9 cellular contexts compared by ENCODE assay signal in genomic region chr2:79860233-79861058, GRCh38.
DNase-seq lines count a peak whose midpoint lies in the region; ATAC-seq and TF ChIP-seq lines count a peak whose summit lies in the region.
"Had no signal": no experiment of that assay in that cellular context is flagged by ENCODE, and none has a peak within 500 bp of the region (broad histone marks: within the 10 kb centered on the region; RNA-seq: fewer than 3 reads in every experiment).

No MANE protein-coding gene starts in this region.

- H3K36me3 ChIP-seq in RWPE2 (ENCODE audit: low read depth) (no peaks in the 10 kb centered on the region), kidney epithelial cell (ENCODE audit: control insufficient read depth, insufficient read depth, low read length) (no peaks in the 10 kb centered on the region)

- H3K4me3 ChIP-seq in RWPE2 (ENCODE audit: severe bottlenecking) (no peak overlapping the region), kidney epithelial cell (ENCODE audit: low read depth, low read length) (no peak overlapping the region)

- no peak overlapping the region for H3K27ac ChIP-seq in RWPE2 (ENCODE audit: poor library complexity, severe bottlenecking)

- H3K27me3 ChIP-seq in RWPE2 (ENCODE audit: insufficient read depth, poor library complexity, severe bottlenecking), result no peaks in the 10 kb centered on the region
- H3K27me3 ChIP-seq in kidney epithelial cell (ENCODE audit: control insufficient read depth, insufficient read depth, low read length), result no peaks in the 10 kb centered on the region

- no peaks in the 10 kb centered on the region for H3K27me3 Mint-ChIP-seq in natural killer cell (ENCODE audit: low read depth in 2 of 2)
- H3K27me3 Mint-ChIP-seq: naive B cell had no signal

- DNase-seq in AG08396 (ENCODE audit: low spot score), result peak; percentile 39
- DNase-seq in HPDE6-E6E7 (ENCODE audit: extremely low spot score), result peak; percentile 14
- no peak for DNase-seq in RWPE2 (ENCODE audit: low spot score)
- DNase-seq in kidney epithelial cell (ENCODE audit: low read depth), result no peak
- DNase-seq in CD1c-positive myeloid dendritic cell (ENCODE audit: extremely low spot score), result no peak
- DNase-seq in natural killer cell, result no peak
- DNase-seq: naive B cell had no signal

- ATAC-seq in RWPE2 (ENCODE audit: low read depth), result peak; percentile 40; the same call in 1 of the 3 replicates
- ATAC-seq in GM18858 (IDR thresholded peaks at IDR 0.05; ENCODE audit: unreplicated experiment), result no peak
- ATAC-seq in HG03280 (IDR thresholded peaks at IDR 0.05; ENCODE audit: unreplicated experiment), result no peak
- no peak for ATAC-seq in natural killer cell

- no peak overlapping the region for H3K27ac Mint-ChIP-seq in natural killer cell

- intact Hi-C loops in natural killer cell (cut with micrococcal nuclease), result no loop called here

- H3K36me3 Mint-ChIP-seq in natural killer cell, result no peaks in the 10 kb centered on the region
- H3K36me3 Mint-ChIP-seq: naive B cell had no signal

- peaks cover 0 to 11% of the 10 kb centered on the region in 2 donors for H3K9me3 Mint-ChIP-seq in natural killer cell

- H3K4me1 Mint-ChIP-seq in natural killer cell, result no peaks in the 10 kb centered on the region
- H3K4me1 Mint-ChIP-seq: naive B cell had no signal

- TF ChIP-seq CTCF in RWPE2 (IDR thresholded peaks at IDR 0.05; ENCODE audit: poor library complexity, severe bottlenecking) (peak; percentile 42), kidney epithelial cell (IDR thresholded peaks at IDR 0.05; ENCODE audit: insufficient read depth, low read length, poor library complexity, severe bottlenecking) (peak; percentile 80), natural killer cell (IDR thresholded peaks at IDR 0.05) (no peak)

- no peak overlapping the region for H3K4me3 Mint-ChIP-seq in natural killer cell
- H3K4me3 Mint-ChIP-seq: naive B cell had no signal

- H3K9me3 ChIP-seq in RWPE2 (ENCODE audit: severe bottlenecking), result no peaks in the 10 kb centered on the region

- H3K4me1 ChIP-seq in RWPE2 (ENCODE audit: insufficient read depth, poor library complexity, severe bottlenecking), result no peaks in the 10 kb centered on the region

Comparison
In these comparisons a context has a peak if more than half of its experiments do, and no peak if none do; other contexts are left out.
1. DNase-seq: peak in AG08396 (single experiment) and HPDE6-E6E7 (single experiment); none in RWPE2 (single experiment), kidney epithelial cell (single experiment), CD1c-positive myeloid dendritic cell (single experiment) and natural killer cell (single experiment).